In the genomic region with DNA sequence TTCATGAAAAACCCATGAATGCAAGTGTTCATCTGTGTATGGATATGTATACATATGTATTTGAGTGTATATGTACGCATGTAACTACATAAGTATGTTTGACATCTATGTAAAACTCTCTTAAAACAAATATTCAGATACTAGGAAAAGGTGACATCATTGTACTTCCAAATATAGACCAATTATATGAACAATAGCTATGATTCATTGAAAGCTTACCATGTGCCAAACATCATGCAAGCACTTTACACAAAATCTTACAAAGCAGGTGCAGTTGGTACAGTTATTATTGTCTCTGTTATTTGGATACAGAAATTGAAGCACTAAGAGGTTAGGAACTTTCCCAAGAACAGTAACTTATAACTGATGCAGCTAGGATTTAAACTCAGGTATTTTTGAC, we compare ENCODE assay signal across 2 cellular contexts.
TF ChIP-seq lines count a peak whose summit lies in the region.

No MANE protein-coding gene starts in this region.

TF ChIP-seq in A549, 52 proteins besides CTCF, POLR2A, EP300 and RAD21 (continued from another document):
- TF ChIP-seq RFX5 (IDR thresholded peaks at IDR 0.05) (no peak), JUNB (IDR thresholded peaks at IDR 0.05) (no peak), HMGXB4 (CRISPR knock-in tag; IDR thresholded peaks at IDR 0.05; ENCODE audit: borderline replicate concordance) (no peak), TP53 (CRISPR knock-in tag; IDR thresholded peaks at IDR 0.05) (no peak), FOSL2 (IDR thresholded peaks at IDR 0.05) (no peak), FOSL2 (CRISPR knock-in tag; IDR thresholded peaks at IDR 0.05) (no peak), HOXA7 (CRISPR knock-in tag; IDR thresholded peaks at IDR 0.05) (no peak), HEYL (CRISPR knock-in tag; IDR thresholded peaks at IDR 0.05) (no peak), PHF8 (IDR thresholded peaks at IDR 0.05; ENCODE audit: borderline replicate concordance, low read depth) (no peak)

TF ChIP-seq in IMR-90, 13 proteins besides CTCF, POLR2A, EP300 and RAD21 (continued from another document):
- TF ChIP-seq FOS (IDR thresholded peaks at IDR 0.05; ENCODE audit: low read depth, low read length) (no peak), MAZ (IDR thresholded peaks at IDR 0.05; ENCODE audit: borderline replicate concordance, low read depth, low read length) (no peak), RFX5 (IDR thresholded peaks at IDR 0.05; ENCODE audit: low read depth, low read length) (no peak), ELK1 (IDR thresholded peaks at IDR 0.05; ENCODE audit: borderline replicate concordance, low read depth, low read length) (no peak), CEBPB (IDR thresholded peaks at IDR 0.05; ENCODE audit: low read depth, low read length) (no peak), SMC3 (IDR thresholded peaks at IDR 0.05; ENCODE audit: low read depth, low read length) (no peak), BHLHE40 (IDR thresholded peaks at IDR 0.05; ENCODE audit: low read depth, low read length) (no peak), MXI1 (IDR thresholded peaks at IDR 0.05; ENCODE audit: borderline replicate concordance, low read depth, low read length) (no peak), NFE2L2 (IDR thresholded peaks at IDR 0.05; ENCODE audit: low read depth, low read length) (no peak), CHD1 (IDR thresholded peaks at IDR 0.05; ENCODE audit: low read depth, low read length) (no peak)
